In genomic region chr5:114467729-114468128, GRCh38 we compare ENCODE assay signal across 17 cellular contexts.
A peak's percentile ranks its signal among the peaks of the same experiment; 100 is the strongest.
DNase-seq lines count a peak whose midpoint lies in the region; TF ChIP-seq lines count a peak whose summit lies in the region.
"Had no signal": no experiment of that assay in that cellular context is flagged by ENCODE, and none has a peak within 500 bp of the region (broad histone marks: within the 10 kb centered on the region; RNA-seq: fewer than 3 reads in every experiment).

No MANE protein-coding gene starts in this region.

- no peaks in the 10 kb centered on the region for H3K9me3 ChIP-seq in smooth muscle cell (replicated peaks; ENCODE audit: low read depth)
- H3K9me3 ChIP-seq: testis had no signal

- H3K4me1 ChIP-seq in smooth muscle cell (ENCODE audit: low read depth) = peaks cover 7% of the 10 kb centered on the region
- H3K4me1 ChIP-seq: testis had no signal

- no peak for TF ChIP-seq CTCF in smooth muscle cell (IDR thresholded peaks at IDR 0.05; ENCODE audit: borderline replicate concordance, insufficient read depth, poor library complexity, severe bottlenecking)

- DNase-seq in HS-5 (ENCODE audit: low read depth) = peak; percentile 2
- peak; percentile 30 for DNase-seq in NOMO-1 treated with dmso at 0.1 percent for 144 hours (lab: John Stamatoyannopoulos, UW; ENCODE audit: unreplicated experiment)
- peak; percentile 18 to 33 for DNase-seq in dermis microvascular lymphatic vessel endothelial cell (ENCODE audit: low read depth in 2 of 2)
- DNase-seq in smooth muscle cell (lab: John Stamatoyannopoulos, UW; ENCODE audit: unreplicated experiment) = no peak
- no peak for DNase-seq in NCI-H526 treated with DMSO at 0.1 percent for 48 hours (lab: John Stamatoyannopoulos, UW)
- no peak for DNase-seq in caudate nucleus (lab: John Stamatoyannopoulos, UW)
- DNase-seq in stimulated activated CD4-positive, alpha-beta T cell treated with anti-CD3 and anti-CD28 coated beads, Interleukin-4, amount 100 ng/mL, for 4 hours = no peak
- DNase-seq: activated B cell treated with CpG ODN at 0.5 μM for 24 hours; activated CD8-positive, alpha-beta T cell treated with anti-CD3 and anti-CD28 coated beads, Interleukin-2, amount 10 ng/mL, durations not matched to agents 7 days and 5 days; activated naive CD8-positive, alpha-beta T cell treated with anti-CD3 and anti-CD28 coated beads for 36 hours; activated T-cell treated with anti-CD3 and anti-CD28 coated beads, Interleukin-2, amount 50 U/mL, for 72 hours; brain microvascular endothelial cell; H7; NCI-H187; NCI-H446; testis had no signal

- H3K79me2 ChIP-seq in smooth muscle cell (ENCODE audit: low read depth) = no peaks in the 10 kb centered on the region

- WGBS in smooth muscle cell (ENCODE audit: low lambda C conversion rate) = 21% methylated on average over 3 of the region's 3 CpGs

- no peak overlapping the region for H3K4me3 ChIP-seq in smooth muscle cell
- H3K4me3 ChIP-seq: lung, testis had no signal

- no peaks in the 10 kb centered on the region for H4K20me1 ChIP-seq in smooth muscle cell (ENCODE audit: low read depth)

- H3K27ac ChIP-seq in smooth muscle cell (ENCODE audit: low read depth) (peak overlapping the region; percentile 41), caudate nucleus (ENCODE audit: low read depth, low read length) (no peak overlapping the region)
- H3K27ac ChIP-seq: brain microvascular endothelial cell, testis had no signal

- H3K9ac ChIP-seq in smooth muscle cell (ENCODE audit: low read depth) = no peak overlapping the region

- H3K27me3 ChIP-seq in smooth muscle cell (ENCODE audit: low read depth) = no peaks in the 10 kb centered on the region
- H3K27me3 ChIP-seq: brain microvascular endothelial cell, testis had no signal

- H3K36me3 ChIP-seq in smooth muscle cell (ENCODE audit: low read depth) = no peaks in the 10 kb centered on the region
- H3K36me3 ChIP-seq: brain microvascular endothelial cell had no signal

- H3F3A ChIP-seq in smooth muscle cell (ENCODE audit: low read depth) = no peaks in the 10 kb centered on the region

- H3K4me2 ChIP-seq in smooth muscle cell = peak overlapping the region; percentile 6

- H2AFZ ChIP-seq in smooth muscle cell (ENCODE audit: low read depth) = no peak overlapping the region

Comparison
In these comparisons a context has a peak if more than half of its experiments do, and no peak if none do; other contexts are left out.
1. DNase-seq: peak in HS-5 (single experiment), NOMO-1 treated with dmso at 0.1 percent for 144 hours (single experiment) and dermis microvascular lymphatic vessel endothelial cell (2 of 2); none in smooth muscle cell (single experiment), NCI-H526 treated with DMSO at 0.1 percent for 48 hours (single experiment), caudate nucleus (0 of 61) and stimulated activated CD4-positive, alpha-beta T cell treated with anti-CD3 and anti-CD28 coated beads, Interleukin-4, amount 100 ng/mL, for 4 hours (0 of 2).